ENCODE assay signal across 8 cellular contexts in genomic region chr1:109263597-109264378, GRCh38. TPM values are rescaled to one million over a fixed set of nuclear protein-coding genes. Genes with fewer than 3 reads are reported as not detected.
DNase-seq lines count a peak whose midpoint lies in the region; ATAC-seq, FAIRE-seq and TF ChIP-seq lines count a peak whose summit lies in the region.

No MANE protein-coding gene starts in this region.

- H3K4me1 ChIP-seq in kidney (ENCODE audit: control insufficient read depth in 1 of 2, insufficient read depth in 1 of 2, low read depth in 1 of 2, low read length in 2 of 2) = no peaks in the 10 kb centered on the region

- intact Hi-C loops in kidney (cut with DNase I) = no loop called here

- H3K4me3 ChIP-seq in bronchial epithelial cell (ENCODE audit: low read depth, low read length) (no peak overlapping the region), kidney (ENCODE audit: low read length in 2 of 2) (no peak overlapping the region)

- FAIRE-seq in D721Med (lab: Jason Lieb, UNC) = no peak
- peak; percentile 85 for FAIRE-seq in bronchial epithelial cell (lab: Jason Lieb, UNC)
- peak; percentile 72 for FAIRE-seq in kidney (lab: Jason Lieb, UNC)

- H3K27me3 ChIP-seq in bronchial epithelial cell (ENCODE audit: control insufficient read depth, insufficient read depth, low read length) = no peaks in the 10 kb centered on the region

- DNase-seq in D721Med (ENCODE audit: insufficient read length, low spot score) (peak; percentile 91), NAMALWA (ENCODE audit: low spot score) (peak; percentile 74), bronchial epithelial cell (ENCODE audit: low read depth) (no peak), kidney (peak; percentile 96), OCI-M2 (lab: John Stamatoyannopoulos, UW; ENCODE audit: unreplicated experiment) (no peak)
- DNase-seq in stimulated activated CD4-positive, alpha-beta T cell treated with anti-CD3 and anti-CD28 coated beads, Interleukin-1b, Interleukin-23, amount 100 ng/mL, for 48 hours = peak; percentile 84

- peak; percentile 72 for ATAC-seq in GM21717 (IDR thresholded peaks at IDR 0.05; ENCODE audit: unreplicated experiment)
- peak; percentile 84 to 95 for ATAC-seq in activated CD4-positive, CD25-positive, alpha-beta regulatory T cell treated with anti-CD3 and anti-CD28 coated beads, Interleukin-2, amount 50 U/mL, for 24 hours

- peak overlapping the region in 1 of 2 donors; percentile 34 for H3K27ac ChIP-seq in kidney (ENCODE audit: low read depth in 2 of 2, low read length in 2 of 2)

- H3K36me3 ChIP-seq in bronchial epithelial cell (ENCODE audit: control insufficient read depth, insufficient read depth, low read length) = peaks cover 53% of the 10 kb centered on the region
- no peaks in the 10 kb centered on the region for H3K36me3 ChIP-seq in kidney (ENCODE audit: control insufficient read depth in 1 of 2, insufficient read depth in 2 of 2, low read length in 2 of 2)

- no peaks in the 10 kb centered on the region for H3K9me3 ChIP-seq in kidney (ENCODE audit: control insufficient read depth in 1 of 2, low read length in 2 of 2)

- H3K9ac ChIP-seq in kidney (ENCODE audit: low read length in 2 of 2) = no peak overlapping the region

- TF ChIP-seq CTCF in D721Med (IDR thresholded peaks at IDR 0.05; ENCODE audit: insufficient read depth, missing control alignments) = peak; percentile 54
- peak; percentile 96 for TF ChIP-seq CTCF in bronchial epithelial cell (IDR thresholded peaks at IDR 0.05; ENCODE audit: insufficient read depth, low read length, severe bottlenecking)
- peak; percentile 99 for TF ChIP-seq CTCF in kidney (IDR thresholded peaks at IDR 0.05; ENCODE audit: borderline replicate concordance, extremely low read depth, insufficient read depth)

RNA-seq across cellular contexts. Expression of gene CELSR2, which starts 14.4 kb away (rescaled TPM):
- total RNA-seq in bronchial epithelial cell = 9.2 and 30.6 TPM in 2 replicates
- 65.6 TPM for total RNA-seq in kidney
- polyA plus RNA-seq in kidney (ENCODE audit: insufficient read depth, low read depth, low replicate concordance) = 10.6 TPM

RNA-seq across cellular contexts. Expression of gene PSRC1, which starts 19.2 kb away (rescaled TPM):
- total RNA-seq in bronchial epithelial cell (1.1 and 1.8 TPM in 2 replicates), kidney (4.2 TPM)
- 3.5 TPM for polyA plus RNA-seq in kidney (ENCODE audit: insufficient read depth, low read depth, low replicate concordance)

RNA-seq across cellular contexts. Expression of gene MYBPHL, which starts 43.0 kb away (rescaled TPM):
- total RNA-seq in bronchial epithelial cell (0.26 TPM in 1 of 2 replicates, not detected in the other), kidney (0.19 TPM)
- not detected for polyA plus RNA-seq in kidney (ENCODE audit: insufficient read depth, low read depth, low replicate concordance)

RNA-seq across cellular contexts. Expression of gene SARS1, which starts 50.1 kb away (rescaled TPM):
- total RNA-seq in bronchial epithelial cell = 521 and 572 TPM in 2 replicates
- 181 TPM for total RNA-seq in kidney
- polyA plus RNA-seq in kidney (ENCODE audit: insufficient read depth, low read depth, low replicate concordance) = 114 TPM

Comparison
In these comparisons a context has a peak if more than half of its experiments do, and no peak if none do; other contexts are left out.
1. DNase-seq: peak in D721Med (single experiment), NAMALWA (single experiment), kidney (single experiment) and stimulated activated CD4-positive, alpha-beta T cell treated with anti-CD3 and anti-CD28 coated beads, Interleukin-1b, Interleukin-23, amount 100 ng/mL, for 48 hours (single experiment); none in bronchial epithelial cell (single experiment) and OCI-M2 (single experiment).
2. Peak in every context shown above with its lines, with median percentiles within 50 percentile points of each other: CTCF ChIP-seq.